ENCODE assay signal across 8 cellular contexts in the genomic region with DNA sequence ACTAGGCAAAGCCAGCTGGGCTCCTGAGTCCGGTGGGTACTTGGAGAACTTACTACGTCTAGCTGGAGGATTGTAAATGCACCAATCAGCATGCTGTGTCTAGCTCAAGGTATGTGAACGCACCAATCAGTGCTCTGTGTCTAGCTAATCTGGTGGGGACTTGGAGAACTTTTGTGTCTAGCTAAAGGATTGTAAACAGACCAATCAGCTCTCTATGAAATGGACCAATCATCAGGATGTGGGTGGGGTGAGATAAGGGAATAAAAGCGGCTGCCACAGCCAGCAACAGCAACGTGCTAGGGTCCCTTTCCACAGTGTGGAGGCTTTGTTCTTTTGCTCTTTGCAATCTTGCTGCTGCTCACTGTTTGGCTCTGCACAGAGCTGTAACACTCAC.
DNase-seq lines count a peak whose midpoint lies in the region; TF ChIP-seq lines count a peak whose summit lies in the region.
"Not testable (repeated sequence)": the region's sequence is repeated elsewhere in the genome, so short reads cannot be mapped to it uniquely, and the experiment has no call there.

No MANE protein-coding gene starts in this region.

- not testable (repeated sequence) for H3K36me3 Mint-ChIP-seq in Calu3 (ENCODE audit: insufficient read depth, unreplicated experiment); activated T-cell treated with anti-CD3 and anti-CD28 coated beads, Interleukin-2, amount 50 U/mL, for 24 hours (ENCODE audit: low read depth); neural crest cell (ENCODE audit: low read depth); type B pancreatic cell

- H3K4me3 Mint-ChIP-seq in Calu3 (ENCODE audit: low read depth, unreplicated experiment) (peak overlapping the region; percentile 59), neural crest cell (peak overlapping the region; percentile 87), type B pancreatic cell (peak overlapping the region; percentile 86)
- peak overlapping the region; percentile 49 for H3K4me3 Mint-ChIP-seq in activated T-cell treated with anti-CD3 and anti-CD28 coated beads, Interleukin-2, amount 50 U/mL, for 24 hours

- not testable (repeated sequence) for BruUV-seq in Calu3 (replicated peaks; lab: Mats Ljungman, UMichigan)

- not testable (repeated sequence) for H3K4me1 Mint-ChIP-seq in Calu3 (ENCODE audit: low read depth, unreplicated experiment); activated T-cell treated with anti-CD3 and anti-CD28 coated beads, Interleukin-2, amount 50 U/mL, for 24 hours (ENCODE audit: low read depth); neural crest cell; type B pancreatic cell (ENCODE audit: unreplicated experiment)

- not testable (repeated sequence) for H3K4me3 ChIP-seq in brain microvascular endothelial cell (ENCODE audit: low read depth, low read length)
- H3K4me3 ChIP-seq in cardiac muscle cell = peak overlapping the region; percentile 67

- H3K36me3 ChIP-seq in brain microvascular endothelial cell (replicated peaks); cardiac muscle cell: not testable (repeated sequence)

- intact Hi-C loops in Calu3 (cut with micrococcal nuclease; ENCODE audit: unreplicated experiment) = not testable (repeated sequence)

- not testable (repeated sequence) for H3K27me3 Mint-ChIP-seq in Calu3 (ENCODE audit: unreplicated experiment); activated T-cell treated with anti-CD3 and anti-CD28 coated beads, Interleukin-2, amount 50 U/mL, for 24 hours; neural crest cell (ENCODE audit: low read depth); type B pancreatic cell

- CTCF ChIA-PET in Calu3 (lab: Charles Lee) = not testable (repeated sequence)

- H3K27ac ChIP-seq in brain microvascular endothelial cell, cardiac muscle cell: not testable (repeated sequence)

- in situ Hi-C loops in brain microvascular endothelial cell (cut with HindIII; ENCODE audit: low pct_ligation_motif_present, low sequenced_read_pairs) = not testable (repeated sequence)

- not testable (repeated sequence) for H3K9me3 Mint-ChIP-seq in Calu3 (ENCODE audit: low read depth, unreplicated experiment); activated T-cell treated with anti-CD3 and anti-CD28 coated beads, Interleukin-2, amount 50 U/mL, for 24 hours; neural crest cell; type B pancreatic cell

- H3K4me1 ChIP-seq in cardiac muscle cell (ENCODE audit: low read depth) = not testable (repeated sequence)

- H3K27ac Mint-ChIP-seq in Calu3 (ENCODE audit: unreplicated experiment) = peak overlapping the region; percentile 44
- H3K27ac Mint-ChIP-seq in activated T-cell treated with anti-CD3 and anti-CD28 coated beads, Interleukin-2, amount 50 U/mL, for 24 hours; neural crest cell (ENCODE audit: unreplicated experiment); type B pancreatic cell: not testable (repeated sequence)

- H3K27me3 ChIP-seq in brain microvascular endothelial cell (replicated peaks); cardiac muscle cell: not testable (repeated sequence)

- peak; percentile 18 for DNase-seq in Calu3
- DNase-seq in LHCN-M2 (ENCODE audit: low read depth) = peak; percentile 1
- DNase-seq in SHP77 (lab: John Stamatoyannopoulos, UW) = peak; percentile 37 to 53
- DNase-seq in activated T-cell treated with anti-CD3 and anti-CD28 coated beads, Interleukin-2, amount 50 U/mL, for 24 hours; type B pancreatic cell (ENCODE audit: extremely low spot score, unreplicated experiment): not testable (repeated sequence)
- peak; percentile 30 for DNase-seq in brain microvascular endothelial cell
- peak; percentile 1 to 20 for DNase-seq in cardiac muscle cell (ENCODE audit: low read depth in 1 of 2, low spot score in 1 of 2)
- DNase-seq in neural crest cell (ENCODE audit: low read depth, low spot score) = peak; percentile 2

- TF ChIP-seq CTCF in Calu3 (IDR thresholded peaks at IDR 0.05; ENCODE audit: unreplicated experiment); brain microvascular endothelial cell (IDR thresholded peaks at IDR 0.05; ENCODE audit: low read depth, low read length, missing control alignments); cardiac muscle cell (IDR thresholded peaks at IDR 0.05; ENCODE audit: low read depth, low read length); neural crest cell (conservative IDR thresholded peaks at IDR 0.05); type B pancreatic cell (conservative IDR thresholded peaks at IDR 0.05): not testable (repeated sequence)

- H3K9me3 ChIP-seq in cardiac muscle cell (ENCODE audit: low read depth) = not testable (repeated sequence)
